In genomic region chr16:1127101-1127500, GRCh38 we compare ENCODE assay signal across 1 cellular context.
TF ChIP-seq lines count a peak whose summit lies in the region.

No MANE protein-coding gene starts in this region.

TF ChIP-seq in HepG2, 621 proteins besides CTCF, POLR2A, EP300 and RAD21:
- no peak for TF ChIP-seq ELF1 (CRISPR knock-in tag; IDR thresholded peaks at IDR 0.05)
- TF ChIP-seq YEATS4 (CRISPR knock-in tag; IDR thresholded peaks at IDR 0.05; ENCODE audit: borderline replicate concordance), result no peak
- no peak for TF ChIP-seq FOXP4 (CRISPR knock-in tag; IDR thresholded peaks at IDR 0.05)
- no peak for TF ChIP-seq IKZF5 (CRISPR knock-in tag; IDR thresholded peaks at IDR 0.05)
- TF ChIP-seq MBNL3 (CRISPR knock-in tag; conservative IDR thresholded peaks at IDR 0.05), result no peak
- TF ChIP-seq HNF4A (CRISPR knock-in tag; IDR thresholded peaks at IDR 0.05), result no peak
- no peak for TF ChIP-seq DNMT1 (CRISPR knock-in tag; IDR thresholded peaks at IDR 0.05)
- no peak for TF ChIP-seq HDAC2 (CRISPR knock-in tag; IDR thresholded peaks at IDR 0.05)
- no peak for TF ChIP-seq ZBTB49 (CRISPR knock-in tag; IDR thresholded peaks at IDR 0.05; ENCODE audit: borderline replicate concordance)
- no peak for TF ChIP-seq ZNF281 (CRISPR knock-in tag; IDR thresholded peaks at IDR 0.05; ENCODE audit: borderline replicate concordance)
- no peak for TF ChIP-seq TARDBP (CRISPR knock-in tag; IDR thresholded peaks at IDR 0.05)
- TF ChIP-seq PLRG1 (conservative IDR thresholded peaks at IDR 0.05), result no peak
- no peak for TF ChIP-seq AKAP8 (CRISPR knock-in tag; IDR thresholded peaks at IDR 0.05)
